In the genomic region with DNA sequence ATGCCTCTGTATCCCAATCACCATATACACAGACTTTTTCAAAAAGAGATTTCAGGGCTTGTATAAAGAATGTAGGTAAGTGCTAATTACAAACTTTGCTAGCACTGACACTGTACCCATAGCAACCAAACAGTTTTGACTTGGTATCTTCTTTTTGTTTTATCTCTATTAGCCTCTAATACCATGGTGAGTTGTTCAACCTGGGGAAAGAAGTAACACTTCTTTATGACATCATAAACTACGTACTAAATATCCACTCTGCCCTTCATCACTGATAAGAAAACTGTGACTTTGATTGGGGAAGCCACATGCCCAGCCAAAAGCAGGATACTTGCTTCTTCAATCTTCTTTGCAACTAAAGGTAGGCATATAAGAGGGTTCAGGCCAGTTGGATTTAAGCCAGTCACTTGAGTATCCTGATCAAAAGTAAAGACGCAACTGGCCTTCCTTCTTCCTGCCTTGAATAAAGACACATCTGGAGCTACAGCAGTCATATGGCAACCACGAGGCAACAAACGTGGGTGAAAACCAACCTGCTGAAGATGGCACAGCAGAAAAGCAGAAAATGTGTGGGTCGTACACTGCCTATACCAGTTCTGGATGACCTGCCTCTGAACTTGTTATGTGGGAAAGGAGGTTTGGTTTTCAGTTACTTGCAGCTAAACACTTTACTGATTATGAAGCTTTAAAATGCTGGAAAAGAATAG, we compare ENCODE assay signal across 15 cellular contexts.
DNase-seq lines count a peak whose midpoint lies in the region; ATAC-seq lines count a peak whose summit lies in the region.
"Had no signal": no experiment of that assay in that cellular context is flagged by ENCODE, and none has a peak within 500 bp of the region (broad histone marks: within the 10 kb centered on the region; RNA-seq: fewer than 3 reads in every experiment).

No MANE protein-coding gene starts in this region.

- no peaks in the 10 kb centered on the region for H3K9me3 Mint-ChIP-seq in activated T-cell treated with anti-CD3 and anti-CD28 coated beads, Interleukin-2, amount 50 U/mL, for 24 hours
- no peaks in the 10 kb centered on the region for H3K9me3 Mint-ChIP-seq in T-helper 2 cell treated with Interferon-gamma antibody and Interleukin-4, amounts not matched to agents 5 μg/mL and 100 μg/mL, for 36 hours
- H3K9me3 Mint-ChIP-seq in stimulated activated effector memory CD8-positive, alpha-beta T cell treated with anti-CD3 and anti-CD28 coated beads, Interleukin-12 subunit alpha, Interleukin-12 subunit beta, amount 100 ng/mL, for 72 hours, result no peaks in the 10 kb centered on the region

- H3K36me3 Mint-ChIP-seq in activated T-cell treated with anti-CD3 and anti-CD28 coated beads, Interleukin-2, amount 50 U/mL, for 24 hours (ENCODE audit: low read depth), result peaks cover 90% of the 10 kb centered on the region
- H3K36me3 Mint-ChIP-seq in T-helper 2 cell treated with Interferon-gamma antibody and Interleukin-4, amounts not matched to agents 5 μg/mL and 100 μg/mL, for 36 hours (ENCODE audit: low read depth), result peaks cover 55% of the 10 kb centered on the region
- peaks cover 100% of the 10 kb centered on the region for H3K36me3 Mint-ChIP-seq in stimulated activated effector memory CD8-positive, alpha-beta T cell treated with anti-CD3 and anti-CD28 coated beads, Interleukin-12 subunit alpha, Interleukin-12 subunit beta, amount 100 ng/mL, for 72 hours

- no peaks in the 10 kb centered on the region for H3K27me3 Mint-ChIP-seq in activated T-cell treated with anti-CD3 and anti-CD28 coated beads, Interleukin-2, amount 50 U/mL, for 24 hours
- no peaks in the 10 kb centered on the region for H3K27me3 Mint-ChIP-seq in T-helper 2 cell treated with Interferon-gamma antibody and Interleukin-4, amounts not matched to agents 5 μg/mL and 100 μg/mL, for 36 hours (ENCODE audit: low read depth)

- peaks cover 20% of the 10 kb centered on the region for H3K4me1 Mint-ChIP-seq in activated T-cell treated with anti-CD3 and anti-CD28 coated beads, Interleukin-2, amount 50 U/mL, for 24 hours (ENCODE audit: low read depth)
- peaks cover 6% of the 10 kb centered on the region for H3K4me1 Mint-ChIP-seq in T-helper 2 cell treated with Interferon-gamma antibody and Interleukin-4, amounts not matched to agents 5 μg/mL and 100 μg/mL, for 36 hours (ENCODE audit: low read depth)
- H3K4me1 Mint-ChIP-seq in stimulated activated effector memory CD8-positive, alpha-beta T cell treated with anti-CD3 and anti-CD28 coated beads, Interleukin-12 subunit alpha, Interleukin-12 subunit beta, amount 100 ng/mL, for 72 hours, result peaks cover 22% of the 10 kb centered on the region

- H3K4me3 Mint-ChIP-seq in activated T-cell treated with anti-CD3 and anti-CD28 coated beads, Interleukin-2, amount 50 U/mL, for 24 hours, result no peak overlapping the region
- H3K4me3 Mint-ChIP-seq in T-helper 2 cell treated with Interferon-gamma antibody and Interleukin-4, amounts not matched to agents 5 μg/mL and 100 μg/mL, for 36 hours, result no peak overlapping the region
- no peak overlapping the region for H3K4me3 Mint-ChIP-seq in stimulated activated effector memory CD8-positive, alpha-beta T cell treated with anti-CD3 and anti-CD28 coated beads, Interleukin-12 subunit alpha, Interleukin-12 subunit beta, amount 100 ng/mL, for 72 hours

- H3K27ac Mint-ChIP-seq in activated T-cell treated with anti-CD3 and anti-CD28 coated beads, Interleukin-2, amount 50 U/mL, for 24 hours, result peak overlapping the region; percentile 48
- peak overlapping the region; percentile 58 for H3K27ac Mint-ChIP-seq in T-helper 2 cell treated with Interferon-gamma antibody and Interleukin-4, amounts not matched to agents 5 μg/mL and 100 μg/mL, for 36 hours
- peak overlapping the region; percentile 72 for H3K27ac Mint-ChIP-seq in stimulated activated effector memory CD8-positive, alpha-beta T cell treated with anti-CD3 and anti-CD28 coated beads, Interleukin-12 subunit alpha, Interleukin-12 subunit beta, amount 100 ng/mL, for 72 hours

- no peak for DNase-seq in activated T-cell treated with anti-CD3 and anti-CD28 coated beads, Interleukin-2, amount 50 U/mL, for 24 hours
- no peak for DNase-seq in activated T-cell treated with anti-CD3 and anti-CD28 coated beads, Interleukin-2, amount 50 U/mL, for 1 hour
- DNase-seq in stimulated activated CD4-positive, alpha-beta T cell treated with anti-CD3 and anti-CD28 coated beads, Interleukin-4, amount 100 ng/mL, for 24 hours, result peak; percentile 11
- no peak for DNase-seq in stimulated activated CD4-positive, alpha-beta T cell treated with anti-CD3 and anti-CD28 coated beads, Interleukin-1b, Interleukin-23, amount 100 ng/mL, for 48 hours
- no peak for DNase-seq in T-helper 2 cell treated with Interferon-gamma antibody and Interleukin-4, amounts not matched to agents 5 μg/mL and 100 μg/mL, for 36 hours (ENCODE audit: low spot score)
- no peak for DNase-seq in stimulated activated effector memory CD8-positive, alpha-beta T cell treated with anti-CD3 and anti-CD28 coated beads, Interleukin-12 subunit alpha, Interleukin-12 subunit beta, amount 100 ng/mL, for 72 hours (ENCODE audit: low spot score in 2 of 2)
- no peak for DNase-seq in NCI-H1092 (lab: John Stamatoyannopoulos, UW)
- DNase-seq: DMS79 treated with DMSO at 0.1 percent for 48 hours, MV-4-11, NCI-H1417 treated with DMSO at 0.1 percent for 48 hours, NCI-H187 treated with DMSO at 0.1 percent for 48 hours, NCI-H345, NCI-H524 treated with DMSO at 0.1 percent for 48 hours, SHP77 treated with DMSO at 0.1 percent for 48 hours had no signal

- peak; percentile 45 for ATAC-seq in stimulated activated effector memory CD8-positive, alpha-beta T cell treated with anti-CD3 and anti-CD28 coated beads, Interleukin-12 subunit alpha, Interleukin-12 subunit beta, amount 100 ng/mL, for 72 hours
- no peak for ATAC-seq in HG03175 (IDR thresholded peaks at IDR 0.05; ENCODE audit: unreplicated experiment)
